In the genomic region with DNA sequence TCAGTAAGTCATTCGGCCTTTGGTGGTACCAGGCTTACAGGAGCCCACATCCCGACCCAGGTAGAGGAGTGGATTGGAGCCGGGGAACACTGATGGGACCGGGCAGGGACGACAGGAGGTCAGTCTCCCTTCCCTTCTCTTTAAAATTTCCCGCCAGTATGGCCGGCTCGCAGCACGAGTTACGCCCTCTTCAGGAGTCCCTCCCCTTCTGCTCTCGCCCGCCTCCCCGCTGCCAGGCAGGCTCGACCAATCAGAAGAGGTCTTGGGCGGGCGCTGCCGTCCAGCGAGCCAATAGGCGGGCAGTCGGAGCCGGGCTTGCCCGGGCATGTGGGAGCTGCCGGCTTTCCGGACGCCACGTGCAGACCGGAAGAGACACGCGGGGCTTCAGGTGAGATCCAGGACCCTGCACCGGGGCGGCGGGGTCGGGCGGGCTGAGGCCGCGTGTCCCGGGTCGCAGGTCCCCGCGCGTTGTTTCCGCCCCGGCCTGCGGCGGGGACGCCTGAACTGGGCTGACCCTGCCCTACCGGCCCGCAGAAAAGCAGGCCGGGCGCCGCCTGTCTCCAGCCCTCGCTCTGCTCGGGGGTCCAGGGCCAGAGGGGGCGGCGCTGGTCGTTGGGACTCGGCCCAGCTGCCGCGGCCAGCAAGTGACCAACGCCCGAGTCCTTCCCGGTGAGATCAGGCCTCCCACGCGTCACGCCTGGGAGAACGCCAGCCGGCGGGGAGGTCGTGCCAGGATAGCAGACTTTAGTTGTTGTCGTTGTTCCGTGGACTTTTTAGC, we compare ENCODE assay signal across 8 cellular contexts.
DNase-seq lines count a peak whose midpoint lies in the region; ATAC-seq and TF ChIP-seq lines count a peak whose summit lies in the region.

A gene with protein sequence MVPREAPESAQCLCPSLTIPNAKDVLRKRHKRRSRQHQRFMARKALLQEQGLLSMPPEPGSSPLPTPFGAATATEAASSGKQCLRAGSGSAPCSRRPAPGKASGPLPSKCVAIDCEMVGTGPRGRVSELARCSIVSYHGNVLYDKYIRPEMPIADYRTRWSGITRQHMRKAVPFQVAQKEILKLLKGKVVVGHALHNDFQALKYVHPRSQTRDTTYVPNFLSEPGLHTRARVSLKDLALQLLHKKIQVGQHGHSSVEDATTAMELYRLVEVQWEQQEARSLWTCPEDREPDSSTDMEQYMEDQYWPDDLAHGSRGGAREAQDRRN (plus strand): TSS at position 346 of the 778 bp plus-strand sequence. CDS start 4,870 bp downstream, outside the sequence.

- peaks cover 51% of the 10 kb centered on the region for H3K79me2 ChIP-seq in ACC112 (ENCODE audit: control insufficient read depth, insufficient read depth, low read length, unreplicated experiment)

- ATAC-seq in GM18868 (IDR thresholded peaks at IDR 0.05; ENCODE audit: unreplicated experiment) (peak; percentile 95), HG03103 (IDR thresholded peaks at IDR 0.05; ENCODE audit: low read depth, unreplicated experiment) (peak; percentile 93)

- peaks cover 29% of the 10 kb centered on the region for H3K4me1 ChIP-seq in ACC112 (ENCODE audit: control insufficient read depth, insufficient read depth, low read length, unreplicated experiment)

- no peak for TF ChIP-seq CTCF in brain microvascular endothelial cell (IDR thresholded peaks at IDR 0.05; ENCODE audit: low read depth, low read length, missing control alignments)

- H3K36me3 ChIP-seq in ACC112 (ENCODE audit: insufficient read depth, low read length), result peaks cover under 1% of the 10 kb centered on the region; the same call in 1 of the 2 replicates
- H3K36me3 ChIP-seq in brain microvascular endothelial cell (replicated peaks), result peaks cover 8% of the 10 kb centered on the region

- in situ Hi-C loops in brain microvascular endothelial cell (cut with HindIII; ENCODE audit: low pct_ligation_motif_present, low sequenced_read_pairs), result no loop called here

- H2AFZ ChIP-seq in ACC112 (ENCODE audit: low read length, unreplicated experiment), result peak within 1 kb of the TSS; percentile 64

- peak within 1 kb of the TSS; percentile 92 for H3K4me3 ChIP-seq in ACC112 (ENCODE audit: low read depth, low read length)
- peak within 1 kb of the TSS; percentile 89 for H3K4me3 ChIP-seq in brain microvascular endothelial cell (ENCODE audit: low read depth, low read length)
- H3K4me3 ChIP-seq in iPS-11a (ENCODE audit: low read depth, low read length), result peak within 1 kb of the TSS; percentile 98
- peak within 1 kb of the TSS; percentile 84 for H3K4me3 ChIP-seq in skeletal muscle cell (ENCODE audit: low read depth, low read length)

- H3K27me3 ChIP-seq in ACC112 (ENCODE audit: insufficient read depth, low read length), result no peaks in the 10 kb centered on the region
- no peaks in the 10 kb centered on the region for H3K27me3 ChIP-seq in brain microvascular endothelial cell (replicated peaks)

- DNase-seq in NCI-H2171 (lab: John Stamatoyannopoulos, UW) (peak; percentile 93), UCSD-AML1 (lab: John Stamatoyannopoulos, UW; ENCODE audit: unreplicated experiment) (peak; percentile 95), brain microvascular endothelial cell (peak; percentile 93), skeletal muscle cell (ENCODE audit: low read depth) (peak; percentile 88)

- H3K27ac ChIP-seq in ACC112 (ENCODE audit: low read depth, low read length), result peak within 1 kb of the TSS; percentile 96
- H3K27ac ChIP-seq in brain microvascular endothelial cell, result peak within 1 kb of the TSS; percentile 96

Comparison
In these comparisons a context has a peak if more than half of its experiments do, and no peak if none do; other contexts are left out.
1. Peak in every context shown above with its lines: DNase-seq, ATAC-seq, H3K4me3 ChIP-seq and H3K27ac ChIP-seq.